14 cellular contexts compared by ENCODE assay signal in the genomic region with DNA sequence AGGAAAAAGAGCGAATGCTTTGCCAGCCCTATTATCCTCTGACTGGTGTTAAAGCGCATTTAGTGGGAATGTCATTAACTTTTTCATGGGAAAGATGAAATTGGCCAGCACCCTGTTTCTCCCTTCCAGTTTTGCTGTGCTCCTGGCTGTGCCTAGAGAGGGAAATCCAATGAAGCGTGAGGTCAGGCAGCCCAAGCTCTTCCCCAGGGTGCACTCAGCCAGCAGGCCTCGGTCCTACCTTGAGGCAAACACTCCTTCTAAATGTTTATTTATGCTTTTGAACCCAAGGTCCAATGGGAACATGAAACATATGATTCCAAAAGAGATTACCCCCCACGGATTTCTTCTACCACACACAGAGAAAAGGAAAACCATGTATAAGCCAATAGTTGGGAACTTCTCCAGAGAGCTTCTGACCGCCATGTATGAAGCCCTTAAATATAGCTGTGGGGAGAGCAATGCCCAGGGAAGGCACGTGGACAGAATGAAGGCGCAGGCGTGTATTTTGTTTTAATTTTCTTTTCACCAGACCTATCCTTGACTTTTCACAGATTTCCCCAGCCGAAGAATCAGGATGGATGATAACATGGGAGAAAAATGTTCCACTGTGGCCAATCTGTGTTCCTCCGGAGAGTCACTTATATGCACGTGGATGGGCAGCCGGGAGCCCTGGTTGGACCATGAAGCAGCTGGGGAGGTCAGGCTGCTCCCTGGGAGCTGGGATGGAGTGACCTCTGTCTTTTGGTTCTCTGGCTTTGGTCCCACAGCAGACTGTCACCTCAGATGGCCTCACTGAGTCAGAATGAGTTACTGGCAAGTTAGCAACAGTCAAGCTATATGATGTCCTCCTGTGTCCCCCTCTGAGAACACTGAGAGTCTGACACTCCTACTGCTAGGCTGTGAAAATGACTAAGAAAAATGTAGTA. TPM values are rescaled to one million over a fixed set of nuclear protein-coding genes. Genes with fewer than 3 reads are reported as not detected.
DNase-seq lines count a peak whose midpoint lies in the region; ATAC-seq and TF ChIP-seq lines count a peak whose summit lies in the region.
"Had no signal": no experiment of that assay in that cellular context is flagged by ENCODE, and none has a peak within 500 bp of the region (broad histone marks: within the 10 kb centered on the region; RNA-seq: fewer than 3 reads in every experiment).

No MANE protein-coding gene starts in this region.

- peaks cover 11% of the 10 kb centered on the region for H3K4me1 Mint-ChIP-seq in glutamatergic neuron (ENCODE audit: low read depth, unreplicated experiment)

- H3K9ac ChIP-seq in rectal smooth muscle tissue (ENCODE audit: low read length), result no peak overlapping the region
- H3K9ac ChIP-seq: BLaER1 treated with 17β-estradiol and CSF1 and Interleukin-3, amounts not matched to agents 10 nM and 100 nM had no signal

- H3K27me3 Mint-ChIP-seq in glutamatergic neuron (ENCODE audit: unreplicated experiment), result no peaks in the 10 kb centered on the region

- TF ChIP-seq POLR2A in gastroesophageal sphincter (IDR thresholded peaks at IDR 0.05), result no peak

- TF ChIP-seq EP300 in gastroesophageal sphincter (IDR thresholded peaks at IDR 0.05), result no peak

- 35 to 48% methylated on average over 5 to 11 of the region's 13 CpGs for WGBS in gastroesophageal sphincter (ENCODE audit: low coverage in 1 of 2), 2 donors

- H3K27ac Mint-ChIP-seq in glutamatergic neuron (ENCODE audit: unreplicated experiment), result no peak overlapping the region
- H3K27ac Mint-ChIP-seq: activated naive CD8-positive, alpha-beta T cell; stimulated activated memory B cell treated with anti-CD40 and anti-IgM and Interleukin-4, amounts not matched to agents 10 μg/mL and 1 μg/mL and 100 μg/mL, for 72 hours had no signal

- TF ChIP-seq CTCF in gastroesophageal sphincter (IDR thresholded peaks at IDR 0.05), result no peak
- no peak for TF ChIP-seq CTCF in glutamatergic neuron (IDR thresholded peaks at IDR 0.05; ENCODE audit: partially characterized antibody, unreplicated experiment)

- H3K36me3 Mint-ChIP-seq in glutamatergic neuron (ENCODE audit: unreplicated experiment), result no peaks in the 10 kb centered on the region
- H3K36me3 Mint-ChIP-seq: activated naive CD8-positive, alpha-beta T cell; stimulated activated memory B cell treated with anti-CD40 and anti-IgM and Interleukin-4, amounts not matched to agents 10 μg/mL and 1 μg/mL and 100 μg/mL, for 72 hours had no signal

- H3K36me3 ChIP-seq in gastroesophageal sphincter, result no peaks in the 10 kb centered on the region
- no peaks in the 10 kb centered on the region for H3K36me3 ChIP-seq in rectal smooth muscle tissue (ENCODE audit: control insufficient read depth, insufficient read depth, low read length)
- H3K36me3 ChIP-seq: BLaER1 treated with 17β-estradiol and CSF1 and Interleukin-3, amounts not matched to agents 10 nM and 100 nM had no signal

- H3K27me3 ChIP-seq in gastroesophageal sphincter (no peaks in the 10 kb centered on the region), rectal smooth muscle tissue (ENCODE audit: control insufficient read depth, insufficient read depth, low read length) (no peaks in the 10 kb centered on the region)
- H3K27me3 ChIP-seq: BLaER1 treated with 17β-estradiol and CSF1 and Interleukin-3, amounts not matched to agents 10 nM and 100 nM had no signal

- H3K27ac ChIP-seq in gastroesophageal sphincter (peak overlapping the region; percentile 73 to 75 (median 75)), rectal smooth muscle tissue (ENCODE audit: low read depth, low read length) (peak overlapping the region; percentile 48)
- H3K27ac ChIP-seq: BLaER1 treated with 17β-estradiol and CSF1 and Interleukin-3, amounts not matched to agents 10 nM and 100 nM had no signal

- DNase-seq in G401 (ENCODE audit: low spot score) (peak; percentile 52), glutamatergic neuron (no peak), dedifferentiated amniotic fluid mesenchymal stem cell (ENCODE audit: extremely low spot score) (no peak), HuH-7 (ENCODE audit: low spot score) (no peak)
- DNase-seq: activated CD4-positive, alpha-beta T cell treated with anti-CD3 and anti-CD28 coated beads for 4 hours; NCI-H2029 treated with DMSO at 0.1 percent for 48 hours; SIG-M5 had no signal

- peak; percentile 51 for ATAC-seq in SK-N-SH treated with all-trans-retinoic acid at 6 μM for 48 hours
- ATAC-seq in gastroesophageal sphincter, result peak; percentile 48
- no peak for ATAC-seq in GM21423 (IDR thresholded peaks at IDR 0.05; ENCODE audit: unreplicated experiment)
- ATAC-seq: stimulated activated memory B cell treated with anti-CD40 and anti-IgM and Interleukin-4, amounts not matched to agents 10 μg/mL and 1 μg/mL and 100 μg/mL, for 72 hours had no signal

- H3K4me3 ChIP-seq in gastroesophageal sphincter (no peak overlapping the region), rectal smooth muscle tissue (ENCODE audit: low read length) (no peak overlapping the region)
- H3K4me3 ChIP-seq: BLaER1 treated with 17β-estradiol and CSF1 and Interleukin-3, amounts not matched to agents 10 nM and 100 nM had no signal

- H3K4me1 ChIP-seq in gastroesophageal sphincter (peaks cover 3 to 55% (median 12%) of the 10 kb centered on the region in 3 donors), rectal smooth muscle tissue (ENCODE audit: control insufficient read depth, insufficient read depth, low read length) (peaks cover 16% of the 10 kb centered on the region)

- no peaks in the 10 kb centered on the region for H3K9me3 ChIP-seq in gastroesophageal sphincter
- H3K9me3 ChIP-seq: BLaER1 treated with 17β-estradiol and CSF1 and Interleukin-3, amounts not matched to agents 10 nM and 100 nM had no signal

- in situ Hi-C loops in G401 (cut with HindIII; ENCODE audit: low sequenced_read_pairs), result no loop called here

- no peaks in the 10 kb centered on the region for H3K9me3 Mint-ChIP-seq in glutamatergic neuron (ENCODE audit: unreplicated experiment)
- H3K9me3 Mint-ChIP-seq: stimulated activated memory B cell treated with anti-CD40 and anti-IgM and Interleukin-4, amounts not matched to agents 10 μg/mL and 1 μg/mL and 100 μg/mL, for 72 hours had no signal

- no peak overlapping the region for H3K4me3 Mint-ChIP-seq in glutamatergic neuron (ENCODE audit: unreplicated experiment)
- H3K4me3 Mint-ChIP-seq: activated naive CD8-positive, alpha-beta T cell; stimulated activated memory B cell treated with anti-CD40 and anti-IgM and Interleukin-4, amounts not matched to agents 10 μg/mL and 1 μg/mL and 100 μg/mL, for 72 hours had no signal

TF ChIP-seq in SK-N-SH treated with all-trans-retinoic acid at 6 μM for 48 hours, 23 proteins besides CTCF, POLR2A, EP300 and RAD21:
- TF ChIP-seq GLIS3 (CRISPR knock-in tag; IDR thresholded peaks at IDR 0.05) (no peak), ZFP3 (CRISPR knock-in tag; IDR thresholded peaks at IDR 0.05) (no peak)
- TF ChIP-seq, protein P1, sequence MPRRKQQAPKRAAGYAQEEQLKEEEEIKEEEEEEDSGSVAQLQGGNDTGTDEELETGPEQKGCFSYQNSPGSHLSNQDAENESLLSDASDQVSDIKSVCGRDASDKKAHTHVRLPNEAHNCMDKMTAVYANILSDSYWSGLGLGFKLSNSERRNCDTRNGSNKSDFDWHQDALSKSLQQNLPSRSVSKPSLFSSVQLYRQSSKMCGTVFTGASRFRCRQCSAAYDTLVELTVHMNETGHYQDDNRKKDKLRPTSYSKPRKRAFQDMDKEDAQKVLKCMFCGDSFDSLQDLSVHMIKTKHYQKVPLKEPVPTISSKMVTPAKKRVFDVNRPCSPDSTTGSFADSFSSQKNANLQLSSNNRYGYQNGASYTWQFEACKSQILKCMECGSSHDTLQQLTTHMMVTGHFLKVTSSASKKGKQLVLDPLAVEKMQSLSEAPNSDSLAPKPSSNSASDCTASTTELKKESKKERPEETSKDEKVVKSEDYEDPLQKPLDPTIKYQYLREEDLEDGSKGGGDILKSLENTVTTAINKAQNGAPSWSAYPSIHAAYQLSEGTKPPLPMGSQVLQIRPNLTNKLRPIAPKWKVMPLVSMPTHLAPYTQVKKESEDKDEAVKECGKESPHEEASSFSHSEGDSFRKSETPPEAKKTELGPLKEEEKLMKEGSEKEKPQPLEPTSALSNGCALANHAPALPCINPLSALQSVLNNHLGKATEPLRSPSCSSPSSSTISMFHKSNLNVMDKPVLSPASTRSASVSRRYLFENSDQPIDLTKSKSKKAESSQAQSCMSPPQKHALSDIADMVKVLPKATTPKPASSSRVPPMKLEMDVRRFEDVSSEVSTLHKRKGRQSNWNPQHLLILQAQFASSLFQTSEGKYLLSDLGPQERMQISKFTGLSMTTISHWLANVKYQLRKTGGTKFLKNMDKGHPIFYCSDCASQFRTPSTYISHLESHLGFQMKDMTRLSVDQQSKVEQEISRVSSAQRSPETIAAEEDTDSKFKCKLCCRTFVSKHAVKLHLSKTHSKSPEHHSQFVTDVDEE (CRISPR knock-in tag; IDR thresholded peaks at IDR 0.05), result no peak

RNA-seq across cellular contexts. Expression of a gene that starts 37.3 kb away (rescaled TPM):
- total RNA-seq in G401 (2014; rRNA removed; shearing (Covaris generic)), result 0.06 and 0.71 TPM in 2 replicates
- total RNA-seq in gastroesophageal sphincter, result 10 to 100 TPM in 1 of 4 donors, 1 to 10 TPM in 3; 4.4 to 12.6 (median 6.7) TPM
- 0.91 TPM for total RNA-seq in glutamatergic neuron (ENCODE audit: unreplicated experiment)

RNA-seq across cellular contexts. Expression of a gene that starts 56.3 kb away (rescaled TPM):
- total RNA-seq in G401 (2014; rRNA removed; shearing (Covaris generic)), result 19.4 and 26.6 TPM in 2 replicates
- 10 to 100 TPM; 24.5 to 37.7 (median 33.3) TPM for total RNA-seq in gastroesophageal sphincter
- 6.8 TPM for total RNA-seq in glutamatergic neuron (ENCODE audit: unreplicated experiment)

RNA-seq across cellular contexts. Expression of a gene that starts 56.4 kb away (rescaled TPM):
- total RNA-seq in G401 (2014; rRNA removed; shearing (Covaris generic)), result 77.3 and 89.4 TPM in 2 replicates
- total RNA-seq in gastroesophageal sphincter (10 to 100 TPM; 28.7 to 63.0 (median 42.4) TPM), glutamatergic neuron (ENCODE audit: unreplicated experiment) (86.1 TPM)
